Comparison of ENCODE assay signal across 34 cellular contexts in genomic region chr11:69314555-69314954, GRCh38. TPM values are rescaled to one million over a fixed set of nuclear protein-coding genes. Genes with fewer than 3 reads are reported as not detected.
"Had no signal": no experiment of that assay in that cellular context is flagged by ENCODE, and none has a peak within 500 bp of the region (broad histone marks: within the 10 kb centered on the region; RNA-seq: fewer than 3 reads in every experiment).

No MANE protein-coding gene starts in this region.

- DNase-seq: activated B cell treated with CpG ODN at 0.5 μM for 24 hours; activated CD4-positive, alpha-beta memory T cell treated with anti-CD3 and anti-CD28 coated beads, Interleukin-2, amount 10 ng/mL, durations not matched to agents 7 days and 5 days; activated CD4-positive, alpha-beta T cell treated with anti-CD3 and anti-CD28 coated beads for 1 hour; activated CD4-positive, alpha-beta T cell treated with anti-CD3 and anti-CD28 coated beads for 36 hours; activated CD4-positive, alpha-beta T cell treated with anti-CD3 and anti-CD28 coated beads for 48 hours; activated CD4-positive, alpha-beta T cell treated with anti-CD3 and anti-CD28 coated beads, Interleukin-2, amount 10 ng/mL, durations not matched to agents 7 days and 5 days; activated CD4-positive, alpha-beta T cell treated with anti-CD3 and anti-CD28 coated beads, Interleukin-2, amount 50 U/mL, for 48 hours; activated CD8-positive, alpha-beta memory T cell treated with anti-CD3 and anti-CD28 coated beads for 24 hours; activated CD8-positive, alpha-beta memory T cell treated with anti-CD3 and anti-CD28 coated beads, Interleukin-2, amount 10 ng/mL, durations not matched to agents 7 days and 5 days; activated CD8-positive, alpha-beta memory T cell treated with anti-CD3 and anti-CD28 coated beads, Interleukin-2, amount 50 U/mL, for 48 hours; activated CD8-positive, alpha-beta T cell treated with anti-CD3 and anti-CD28 coated beads, Interleukin-2, amount 10 ng/mL, durations not matched to agents 7 days and 5 days; activated gamma-delta T cell treated with Interleukin-2 at 50 U/mL for 16 hours; activated naive CD4-positive, alpha-beta T cell; activated naive CD4-positive, alpha-beta T cell treated with anti-CD3 and anti-CD28 coated beads, Interleukin-2, amount 50 U/mL, for 16 hours; activated naive CD8-positive, alpha-beta T cell treated with anti-CD3 and anti-CD28 coated beads for 36 hours; activated T-cell treated with anti-CD3 and anti-CD28 coated beads, Interleukin-2, amount 50 U/mL, for 1 hour; activated T-cell treated with anti-CD3 and anti-CD28 coated beads, Interleukin-2, amount 50 U/mL, for 4 hours; activated T-cell treated with anti-CD3 and anti-CD28 coated beads, Interleukin-2, amount 50 U/mL, for 72 hours; adrenal gland; amniotic stem cell; aorta; body of pancreas; brain microvascular endothelial cell; central memory CD4-positive, alpha-beta T cell; T-helper 1 cell; T-helper 2 cell; T-helper 9 cell had no signal

- H3K4me3 ChIP-seq: adrenal gland, body of pancreas, breast epithelium had no signal

- H3K9me3 ChIP-seq: adrenal gland, body of pancreas had no signal

- H3K27me3 ChIP-seq: adrenal gland, body of pancreas, brain microvascular endothelial cell, breast epithelium had no signal

- H3K36me3 ChIP-seq: adrenal gland, brain microvascular endothelial cell, breast epithelium had no signal

- H3K27ac ChIP-seq: adrenal gland, body of pancreas, brain microvascular endothelial cell, breast epithelium, VCaP had no signal

- ATAC-seq: activated CD4-positive, alpha-beta T cell treated with anti-CD3 and anti-CD28 coated beads for 36 hours; activated CD8-positive, alpha-beta memory T cell treated with anti-CD3 and anti-CD28 coated beads, Interleukin-2, amount 10 ng/mL, durations not matched to agents 7 days and 5 days; activated CD8-positive, alpha-beta T cell treated with anti-CD3 and anti-CD28 coated beads, Interleukin-2, amount 10 ng/mL, durations not matched to agents 7 days and 5 days; activated naive CD4-positive, alpha-beta T cell treated with anti-CD3 and anti-CD28 coated beads, Interleukin-2, amount 50 U/mL, for 72 hours; activated T-cell treated with anti-CD3 and anti-CD28 coated beads, Interleukin-2, amount 50 U/mL, for 4 hours; activated T-cell treated with anti-CD3 and anti-CD28 coated beads, Interleukin-2, amount 50 U/mL, for 72 hours; activated T-helper 17 cell treated with anti-CD3 and anti-CD28 coated beads, Interleukin-2, amount 50 U/mL, for 72 hours; body of pancreas had no signal

RNA-seq across cellular contexts. Expression of gene MYEOV, which starts 20.6 kb away (rescaled TPM):
- total RNA-seq: activated CD4-positive, alpha-beta memory T cell treated with anti-CD3 and anti-CD28 coated beads, Interleukin-2, amount 10 ng/mL, durations not matched to agents 7 days and 5 days; activated CD4-positive, alpha-beta T cell treated with anti-CD3 and anti-CD28 coated beads for 36 hours; activated CD4-positive, alpha-beta T cell treated with anti-CD3 and anti-CD28 coated beads, Interleukin-2, amount 10 ng/mL, durations not matched to agents 7 days and 5 days; activated CD8-positive, alpha-beta memory T cell treated with anti-CD3 and anti-CD28 coated beads, Interleukin-2, amount 10 ng/mL, durations not matched to agents 7 days and 5 days; activated CD8-positive, alpha-beta T cell treated with anti-CD3 and anti-CD28 coated beads, Interleukin-2, amount 10 ng/mL, durations not matched to agents 7 days and 5 days; activated naive CD4-positive, alpha-beta T cell treated with anti-CD3 and anti-CD28 coated beads, Interleukin-2, amount 50 U/mL, for 72 hours; activated naive CD8-positive, alpha-beta T cell treated with anti-CD3 and anti-CD28 coated beads for 36 hours; astrocyte; cardiac septum; cerebellum had no signal
- polyA plus RNA-seq: aorta had no signal
